In the genomic region with DNA sequence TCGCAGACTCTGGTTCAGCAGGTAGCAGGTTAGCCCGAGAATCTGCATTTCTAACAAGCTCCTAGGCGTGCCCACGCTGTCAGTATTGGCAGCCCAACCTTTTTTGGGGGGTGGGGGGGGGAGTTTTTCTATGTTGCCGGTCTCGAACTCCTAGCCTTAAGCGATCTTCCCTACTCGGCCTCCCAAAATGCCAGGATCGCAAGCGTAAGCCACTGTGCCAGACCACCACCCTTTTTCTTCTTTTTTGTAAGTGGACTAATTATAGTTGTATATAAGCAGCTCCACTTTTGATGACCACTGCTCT, we compare ENCODE assay signal across 8 cellular contexts. TPM values are rescaled to one million over a fixed set of nuclear protein-coding genes. Genes with fewer than 3 reads are reported as not detected.
DNase-seq lines count a peak whose midpoint lies in the region; ATAC-seq and TF ChIP-seq lines count a peak whose summit lies in the region.

No MANE protein-coding gene starts in this region.

- no peak for ATAC-seq in activated CD8-positive, alpha-beta memory T cell treated with anti-CD3 and anti-CD28 coated beads, Interleukin-2, amount 10 ng/mL, durations not matched to agents 7 days and 5 days
- ATAC-seq in HG03521 (IDR thresholded peaks at IDR 0.05; ENCODE audit: unreplicated experiment) (no peak), HG02610 (IDR thresholded peaks at IDR 0.05; ENCODE audit: unreplicated experiment) (no peak), HG02938 (IDR thresholded peaks at IDR 0.05; ENCODE audit: unreplicated experiment) (no peak)

- H3K27ac ChIP-seq in VCaP = peak overlapping the region; percentile 85
- H3K27ac ChIP-seq in suprapubic skin = peak overlapping the region; percentile 50

- peak overlapping the region; percentile 95 for H3K27ac Mint-ChIP-seq in activated CD8-positive, alpha-beta memory T cell treated with anti-CD3 and anti-CD28 coated beads, Interleukin-2, amount 10 ng/mL, durations not matched to agents 7 days and 5 days

- no peak for TF ChIP-seq POLR2A in suprapubic skin (IDR thresholded peaks at IDR 0.05)

- no peak for TF ChIP-seq EP300 in suprapubic skin (IDR thresholded peaks at IDR 0.05)

- CTCF ChIA-PET in activated CD8-positive, alpha-beta memory T cell treated with anti-CD3 and anti-CD28 coated beads, Interleukin-2, amount 10 ng/mL, durations not matched to agents 7 days and 5 days (lab: Charles Lee) = interaction anchor here (0.9 to 1.4 kb wide), 2 partner anchors 28 to 114 kb away, joined by 3 read pairs; partner anchors contain the start of gene URB1

- H3K4me3 ChIP-seq in iPS-11a (ENCODE audit: low read depth, low read length) (peak overlapping the region; percentile 78), suprapubic skin (peak overlapping the region; percentile 94)

- H3K27me3 Mint-ChIP-seq in activated CD8-positive, alpha-beta memory T cell treated with anti-CD3 and anti-CD28 coated beads, Interleukin-2, amount 10 ng/mL, durations not matched to agents 7 days and 5 days = no peaks in the 10 kb centered on the region

- H3K4me1 Mint-ChIP-seq in activated CD8-positive, alpha-beta memory T cell treated with anti-CD3 and anti-CD28 coated beads, Interleukin-2, amount 10 ng/mL, durations not matched to agents 7 days and 5 days = peaks cover 33% of the 10 kb centered on the region

- peaks cover 23% of the 10 kb centered on the region for H3K4me1 ChIP-seq in suprapubic skin

- WGBS in suprapubic skin = 7% methylated on average over 10 of the region's 10 CpGs

- DNase-seq in activated CD8-positive, alpha-beta memory T cell treated with anti-CD3 and anti-CD28 coated beads, Interleukin-2, amount 10 ng/mL, durations not matched to agents 7 days and 5 days = no peak
- DNase-seq in activated CD8-positive, alpha-beta memory T cell treated with anti-CD3 and anti-CD28 coated beads, Interleukin-2, amount 50 U/mL, for 48 hours = no peak
- no peak for DNase-seq in suprapubic skin (ENCODE audit: low spot score in 2 of 2)

- H3K27me3 ChIP-seq in suprapubic skin = no peaks in the 10 kb centered on the region

- no peaks in the 10 kb centered on the region for H3K9me3 Mint-ChIP-seq in activated CD8-positive, alpha-beta memory T cell treated with anti-CD3 and anti-CD28 coated beads, Interleukin-2, amount 10 ng/mL, durations not matched to agents 7 days and 5 days (ENCODE audit: low read depth)

- peaks cover 3% of the 10 kb centered on the region for H3K36me3 Mint-ChIP-seq in activated CD8-positive, alpha-beta memory T cell treated with anti-CD3 and anti-CD28 coated beads, Interleukin-2, amount 10 ng/mL, durations not matched to agents 7 days and 5 days

- H3K9me3 ChIP-seq in suprapubic skin = no peaks in the 10 kb centered on the region

- TF ChIP-seq CTCF in VCaP (conservative IDR thresholded peaks at IDR 0.05) (no peak), suprapubic skin (IDR thresholded peaks at IDR 0.05) (no peak)

- H3K4me3 Mint-ChIP-seq in activated CD8-positive, alpha-beta memory T cell treated with anti-CD3 and anti-CD28 coated beads, Interleukin-2, amount 10 ng/mL, durations not matched to agents 7 days and 5 days = peak overlapping the region; percentile 99

- peaks cover 2% of the 10 kb centered on the region for H3K36me3 ChIP-seq in suprapubic skin

RNA-seq across cellular contexts. Expression of gene MIS18A, which starts 0.5 kb away (rescaled TPM):
- 10 to 100 TPM; 29.3 to 30.1 TPM for total RNA-seq in activated CD8-positive, alpha-beta memory T cell treated with anti-CD3 and anti-CD28 coated beads, Interleukin-2, amount 10 ng/mL, durations not matched to agents 7 days and 5 days
- 1 to 10 TPM; 5.5 to 9.5 (median 7.9) TPM for total RNA-seq in suprapubic skin

RNA-seq across cellular contexts. Expression of gene MRAP, which starts 19.3 kb away (rescaled TPM):
- not detected for total RNA-seq in activated CD8-positive, alpha-beta memory T cell treated with anti-CD3 and anti-CD28 coated beads, Interleukin-2, amount 10 ng/mL, durations not matched to agents 7 days and 5 days
- 1 to 10 TPM in 1 of 4 donors, under 1 TPM in 1, not detected in 2; 0.98 to 1.8 TPM for total RNA-seq in suprapubic skin
